In the genomic region with DNA sequence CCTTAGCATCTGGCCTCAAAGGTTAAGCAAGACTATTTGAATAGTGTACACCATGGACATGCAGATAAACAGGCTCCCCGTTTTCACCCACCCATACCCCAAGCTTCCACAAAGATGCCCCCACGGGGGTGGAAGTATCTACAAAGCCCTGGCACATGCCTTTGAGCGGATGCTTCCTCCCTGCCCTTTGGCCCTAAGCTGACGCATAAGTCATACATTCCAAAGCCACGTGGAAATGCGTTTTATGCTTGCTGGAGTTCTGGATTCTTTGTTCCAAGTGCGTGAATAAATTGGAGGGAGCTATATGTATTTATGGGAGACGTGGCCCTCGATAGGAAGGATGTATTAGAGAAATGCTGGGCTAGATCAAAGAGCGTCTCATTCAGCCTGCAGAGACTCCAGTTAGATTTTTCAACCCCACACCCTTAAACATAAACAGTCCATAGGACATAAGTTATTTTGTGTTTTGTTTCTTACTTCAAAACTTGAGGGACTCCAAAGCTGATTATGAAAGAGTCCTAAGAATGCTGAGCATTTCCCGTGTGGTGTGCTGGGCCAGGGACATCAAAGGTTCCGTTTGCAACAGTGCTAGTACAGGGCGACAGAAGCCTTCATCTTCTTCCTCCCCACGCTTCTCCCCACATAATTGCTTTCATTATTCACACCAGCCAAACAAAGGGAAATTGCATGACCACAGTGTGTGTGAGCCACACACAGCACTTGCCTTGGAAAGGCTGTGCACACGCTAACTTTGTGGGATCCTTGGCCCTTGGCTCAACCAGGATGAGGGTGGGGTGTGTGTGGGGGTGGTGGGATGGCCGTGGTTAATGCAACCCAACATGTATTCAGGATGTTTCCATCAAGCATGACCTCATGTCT, we compare ENCODE assay signal across 8 cellular contexts.
DNase-seq lines count a peak whose midpoint lies in the region; ATAC-seq and TF ChIP-seq lines count a peak whose summit lies in the region.

No MANE protein-coding gene starts in this region.

- H3K9me3 Mint-ChIP-seq in T-cell, result no peaks in the 10 kb centered on the region

- no peaks in the 10 kb centered on the region for H3K4me1 ChIP-seq in A673 (ENCODE audit: insufficient read depth, low read length, poor library complexity, severe bottlenecking)

- CTCF ChIA-PET in T-cell (lab: Charles Lee) (interaction anchor here (0.5 to 0.6 kb wide), 2 partner anchors 12 to 217 kb away, joined by 3 to 9 read pairs; no protein-coding TSS in a partner anchor), A673 (lab: Charles Lee) (no interaction called here)

- intact Hi-C loops in sciatic nerve (cut with DNase I) (no loop called here), A673 (cut with micrococcal nuclease; ENCODE audit: unreplicated experiment) (no loop called here)

- H3K36me3 ChIP-seq in A673 (ENCODE audit: insufficient read depth, low read length, poor library complexity, severe bottlenecking), result no peaks in the 10 kb centered on the region

- H3K27ac ChIP-seq in A673 (ENCODE audit: low read depth, low read length, poor library complexity, severe bottlenecking), result no peak overlapping the region

- H3K4me3 ChIP-seq in A673 (ENCODE audit: low read depth, low read length, poor library complexity, severe bottlenecking), result no peak overlapping the region

- no peaks in the 10 kb centered on the region for H3K27me3 ChIP-seq in A673 (replicated peaks; ENCODE audit: insufficient read depth, low read depth, low read length, poor library complexity)

- TF ChIP-seq CTCF in A673 (conservative IDR thresholded peaks at IDR 0.05; ENCODE audit: low read depth, low read length), result no peak

- POLR2A ChIA-PET in T-cell (lab: Charles Lee), result interaction anchor here in 1 of 2 donors (0.6 kb wide), 1 partner anchor 71 kb away, joined by 3 read pairs; no protein-coding TSS in a partner anchor
- POLR2A ChIA-PET in A673 (lab: Charles Lee; ENCODE audit: low non-redundant PET), result no interaction called here

- ATAC-seq in T-cell (replicated peaks in 1 of 4) (peak in 3 of 4 experiments; percentile 76 to 87 (median 82)), sciatic nerve (peak; percentile 16), HG03439 (IDR thresholded peaks at IDR 0.05; ENCODE audit: unreplicated experiment) (no peak)

- BruUV-seq in A673 (replicated peaks; lab: Mats Ljungman, UMichigan), result no TSS peak

- H3K9me3 ChIP-seq in A673 (ENCODE audit: low read depth, low read length, poor library complexity, severe bottlenecking), result no peaks in the 10 kb centered on the region

- peak overlapping the region; percentile 26 to 58 (median 39) for H3K4me3 Mint-ChIP-seq in T-cell

- DNase-seq in GM04503 (ENCODE audit: low read depth) (peak; percentile 90), T-cell (peak in 7 of 34 experiments; percentile 6 to 32 (median 14)), fibroblast of gingiva (ENCODE audit: low read depth) (peak; percentile 95), sciatic nerve (ENCODE audit: low spot score) (no peak), kidney glomerular epithelial cell (lab: John Stamatoyannopoulos, UW) (no peak), A673 (ENCODE audit: low spot score) (no peak), NCI-H526 (lab: John Stamatoyannopoulos, UW) (no peak)

- no peaks in the 10 kb centered on the region for H3K36me3 Mint-ChIP-seq in T-cell

- H3K27me3 Mint-ChIP-seq in T-cell, result no peaks in the 10 kb centered on the region

- H3K4me1 Mint-ChIP-seq in T-cell, result peaks cover 25 to 36% (median 32%) of the 10 kb centered on the region in 3 donors

- H3K27ac Mint-ChIP-seq in T-cell, result peak overlapping the region; percentile 64 to 72

Comparison
In these comparisons a context has a peak if more than half of its experiments do, and no peak if none do; other contexts are left out.
1. DNase-seq: peak in GM04503 (single experiment) and fibroblast of gingiva (single experiment); none in sciatic nerve (single experiment), kidney glomerular epithelial cell (single experiment), A673 (single experiment) and NCI-H526 (0 of 2).